19 cellular contexts compared by ENCODE assay signal in the genomic region with DNA sequence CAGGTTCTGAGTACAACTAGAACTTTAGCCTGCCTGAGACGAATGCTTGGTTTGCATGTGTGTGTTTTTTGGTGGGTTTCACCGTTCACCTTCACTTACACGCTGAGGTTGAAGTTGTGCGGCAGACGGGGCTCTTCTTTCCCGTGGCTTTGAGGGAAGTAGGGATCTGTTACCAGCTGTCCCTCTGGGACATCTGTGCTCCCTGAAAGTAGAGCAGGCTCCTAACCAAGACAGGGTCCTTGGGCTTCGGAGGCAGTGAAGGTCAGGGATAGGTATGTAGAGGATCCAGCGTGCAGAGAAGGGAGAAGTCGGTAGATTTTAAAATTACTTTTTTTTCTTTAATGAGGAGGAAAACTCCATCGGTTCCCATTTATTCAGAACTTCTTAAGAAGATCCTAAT. TPM values are rescaled to one million over a fixed set of nuclear protein-coding genes. Genes with fewer than 3 reads are reported as not detected.
DNase-seq lines count a peak whose midpoint lies in the region; TF ChIP-seq lines count a peak whose summit lies in the region.
"Had no signal": no experiment of that assay in that cellular context is flagged by ENCODE, and none has a peak within 500 bp of the region (broad histone marks: within the 10 kb centered on the region; RNA-seq: fewer than 3 reads in every experiment).

No MANE protein-coding gene starts in this region.

- H3K27ac ChIP-seq in esophagus muscularis mucosa (replicated peaks in 1 of 4) (no peak overlapping the region), A673 (ENCODE audit: low read depth, low read length, poor library complexity, severe bottlenecking) (no peak overlapping the region), osteoblast (ENCODE audit: low read depth, low read length) (no peak overlapping the region)
- H3K27ac ChIP-seq: A549 had no signal

- H3K27me3 ChIP-seq in esophagus muscularis mucosa: peaks cover 0 to 35% (median 0%) of the 10 kb centered on the region in 4 donors
- peaks cover 5% of the 10 kb centered on the region for H3K27me3 ChIP-seq in A673 (replicated peaks; ENCODE audit: insufficient read depth, low read depth, low read length, poor library complexity)
- no peaks in the 10 kb centered on the region for H3K27me3 ChIP-seq in osteoblast (ENCODE audit: insufficient read depth, low read length)

- H3K36me3 Mint-ChIP-seq in osteocyte (ENCODE audit: unreplicated experiment): no peaks in the 10 kb centered on the region
- H3K36me3 Mint-ChIP-seq: CD4-positive, alpha-beta memory T cell had no signal

- no peak overlapping the region for H3K27ac Mint-ChIP-seq in osteocyte (ENCODE audit: unreplicated experiment)
- H3K27ac Mint-ChIP-seq: CD4-positive, alpha-beta memory T cell; HFFc6 had no signal

- no TSS peak for BruUV-seq in A673 (replicated peaks; lab: Mats Ljungman, UMichigan)

- H3K4me2 ChIP-seq in osteoblast (ENCODE audit: insufficient read depth, low read length): no peak overlapping the region
- H3K4me2 ChIP-seq: A549 had no signal

- 88% methylated on average over 10 of the region's 10 CpGs for WGBS in esophagus muscularis mucosa

- no peak for TF ChIP-seq CTCF in esophagus muscularis mucosa (IDR thresholded peaks at IDR 0.05)
- TF ChIP-seq CTCF in osteocyte (IDR thresholded peaks at IDR 0.05): no peak
- TF ChIP-seq CTCF in A673 (conservative IDR thresholded peaks at IDR 0.05; ENCODE audit: low read depth, low read length): no peak
- no peak for TF ChIP-seq CTCF in osteoblast (IDR thresholded peaks at IDR 0.05; ENCODE audit: extremely low read depth, low read depth, low read length)

- no peak overlapping the region for H2AFZ ChIP-seq in osteoblast (ENCODE audit: low read length)

- no peak for TF ChIP-seq EP300 in esophagus muscularis mucosa (IDR thresholded peaks at IDR 0.05)

- intact Hi-C loops in esophagus muscularis mucosa (cut with DNase I): no loop called here
- intact Hi-C loops in A673 (cut with micrococcal nuclease; ENCODE audit: unreplicated experiment): no loop called here

- POLR2A ChIA-PET in A673 (lab: Charles Lee; ENCODE audit: low non-redundant PET): no interaction called here

- H3K9me3 Mint-ChIP-seq in osteocyte (ENCODE audit: unreplicated experiment): peaks cover 30% of the 10 kb centered on the region

- H3K4me1 Mint-ChIP-seq in osteocyte (ENCODE audit: unreplicated experiment): no peaks in the 10 kb centered on the region
- H3K4me1 Mint-ChIP-seq: CD4-positive, alpha-beta memory T cell had no signal

- H3K4me1 ChIP-seq in esophagus muscularis mucosa (no peaks in the 10 kb centered on the region), A673 (ENCODE audit: insufficient read depth, low read length, poor library complexity, severe bottlenecking) (no peaks in the 10 kb centered on the region), osteoblast (ENCODE audit: insufficient read depth, low read length) (no peaks in the 10 kb centered on the region)
- H3K4me1 ChIP-seq: A549, HAP-1 had no signal

- no peak for TF ChIP-seq POLR2A in esophagus muscularis mucosa (IDR thresholded peaks at IDR 0.05; ENCODE audit: low read depth)

- H3K4me3 ChIP-seq in esophagus muscularis mucosa: no peak overlapping the region
- H3K4me3 ChIP-seq in A673 (ENCODE audit: low read depth, low read length, poor library complexity, severe bottlenecking): no peak overlapping the region
- H3K4me3 ChIP-seq in osteoblast (ENCODE audit: insufficient read depth, low read length): no peak overlapping the region
- H3K4me3 ChIP-seq: A549, GM12878, HAP-1 had no signal

- H3K9me3 ChIP-seq in esophagus muscularis mucosa: no peaks in the 10 kb centered on the region
- no peaks in the 10 kb centered on the region for H3K9me3 ChIP-seq in A673 (ENCODE audit: low read depth, low read length, poor library complexity, severe bottlenecking)
- no peaks in the 10 kb centered on the region for H3K9me3 ChIP-seq in osteoblast (ENCODE audit: low read depth, low read length)
- H3K9me3 ChIP-seq: A549, HAP-1 had no signal

- H3K27me3 Mint-ChIP-seq in osteocyte (ENCODE audit: unreplicated experiment): no peaks in the 10 kb centered on the region

- DNase-seq in D341Med (ENCODE audit: low spot score) (peak; percentile 22), NCI-H2171 (lab: John Stamatoyannopoulos, UW) (peak; percentile 37), esophagus muscularis mucosa (ENCODE audit: extremely low spot score) (peak; percentile 86), osteocyte (ENCODE audit: extremely low spot score, unreplicated experiment) (peak; percentile 54), A673 (ENCODE audit: low spot score) (no peak), osteoblast (ENCODE audit: insufficient read length, low spot score, missing footprints) (no peak)
- DNase-seq in activated naive CD4-positive, alpha-beta T cell treated with anti-CD3 and anti-CD28 coated beads, Interleukin-2, amount 50 U/mL, for 16 hours: no peak
- DNase-seq: 8988T; C1 segment of cervical spinal cord; Calu3; CD4-positive, alpha-beta memory T cell; COR-L47; DMS153; DND-41; GOT3; HFFc6 had no signal

- CTCF ChIA-PET in A673 (lab: Charles Lee): no interaction called here

- H4K20me1 ChIP-seq in osteoblast (ENCODE audit: insufficient read depth, low read length): no peaks in the 10 kb centered on the region

- no peak overlapping the region for H3K4me3 Mint-ChIP-seq in osteocyte (ENCODE audit: unreplicated experiment)
- H3K4me3 Mint-ChIP-seq: CD4-positive, alpha-beta memory T cell; HFFc6 had no signal

- H3K79me2 ChIP-seq in osteoblast (ENCODE audit: insufficient read depth, low read length): no peaks in the 10 kb centered on the region

- H3K36me3 ChIP-seq in esophagus muscularis mucosa (no peaks in the 10 kb centered on the region), A673 (ENCODE audit: insufficient read depth, low read length, poor library complexity, severe bottlenecking) (no peaks in the 10 kb centered on the region), osteoblast (ENCODE audit: insufficient read depth, low read length) (no peaks in the 10 kb centered on the region)
- H3K36me3 ChIP-seq: HAP-1 had no signal

RNA-seq across cellular contexts. Expression of a gene that starts 48.7 kb away (rescaled TPM):
- 1 to 10 TPM; 2.5 to 7.3 (median 5.6) TPM for total RNA-seq in esophagus muscularis mucosa
- total RNA-seq in osteocyte: not detected in 2 replicates
- total RNA-seq in A673 (2021): 2.9 and 3.5 TPM in 2 replicates
- not detected in 2 replicates for total RNA-seq in osteoblast
- total RNA-seq: Calu3, GM12878, HFFc6 had no signal

Comparison
In these comparisons a context has a peak if more than half of its experiments do, and no peak if none do; other contexts are left out.
1. DNase-seq: peak in D341Med (single experiment), NCI-H2171 (single experiment), esophagus muscularis mucosa (single experiment) and osteocyte (single experiment); none in A673 (single experiment), osteoblast (single experiment) and activated naive CD4-positive, alpha-beta T cell treated with anti-CD3 and anti-CD28 coated beads, Interleukin-2, amount 50 U/mL, for 16 hours (single experiment).